ENCODE assay signal across 28 cellular contexts in genomic region chr21:38622827-38623209, GRCh38.
"Had no signal": no experiment of that assay in that cellular context is flagged by ENCODE, and none has a peak within 500 bp of the region (broad histone marks: within the 10 kb centered on the region; RNA-seq: fewer than 3 reads in every experiment).

No MANE protein-coding gene starts in this region.

- H3K4me1 Mint-ChIP-seq: memory B cell, natural killer cell, neural crest cell had no signal

- H3K4me3 Mint-ChIP-seq: memory B cell, natural killer cell, neural crest cell, type B pancreatic cell had no signal

- H3K4me1 ChIP-seq: foreskin keratinocyte, gastroesophageal sphincter, parathyroid adenoma, stomach had no signal

- H3K27me3 ChIP-seq: dorsolateral prefrontal cortex, foreskin keratinocyte, gastroesophageal sphincter, heart left ventricle, hepatocyte, stomach, thyroid gland had no signal

- H3K27ac Mint-ChIP-seq: memory B cell, natural killer cell, progenitor cell of endocrine pancreas, type B pancreatic cell had no signal

- H2AFZ ChIP-seq: hepatocyte, parathyroid adenoma had no signal

- H3K27ac ChIP-seq: dorsolateral prefrontal cortex, epithelial cell of prostate, foreskin keratinocyte, gastroesophageal sphincter, heart left ventricle, hepatocyte, parathyroid adenoma, stomach, thyroid gland had no signal

- H3K4me2 ChIP-seq: hepatocyte, smooth muscle cell had no signal

- FAIRE-seq: colon, kidney, urothelium cell line had no signal

- H3K9me3 Mint-ChIP-seq: memory B cell, natural killer cell, neural crest cell, type B pancreatic cell had no signal

- H3K9me3 ChIP-seq: gastroesophageal sphincter, heart left ventricle, stomach, thyroid gland had no signal

- DNase-seq: dorsolateral prefrontal cortex; effector CD4-positive, alpha-beta T cell; foreskin keratinocyte; heart left ventricle; kidney; natural killer cell; stimulated activated CD4-positive, alpha-beta T cell treated with anti-CD3 and anti-CD28 coated beads, Interleukin-12 subunit alpha, Interleukin-12 subunit beta, amount 100 ng/mL, for 4 hours; stimulated activated CD4-positive, alpha-beta T cell treated with anti-CD3 and anti-CD28 coated beads, Interleukin-1b, Interleukin-23, amount 100 ng/mL, for 48 hours; stimulated activated CD4-positive, alpha-beta T cell treated with anti-CD3 and anti-CD28 coated beads, Interleukin-4, amount 100 ng/mL, for 1 hour; stimulated activated CD8-positive, alpha-beta memory T cell treated with anti-CD3 and anti-CD28 coated beads, Interleukin-4, amount 100 ng/mL, for 48 hours; stimulated activated naive CD4-positive, alpha-beta T cell treated with Interleukin-2 at 50 U/mL for 16 hours; stomach; thyroid gland had no signal

- H3K9ac ChIP-seq: parathyroid adenoma had no signal

- ATAC-seq: esophagus mucosa, foreskin keratinocyte, gastroesophageal sphincter, left lobe of liver, sciatic nerve had no signal

- H3K36me3 Mint-ChIP-seq: memory B cell, natural killer cell, type B pancreatic cell had no signal

- H3K4me3 ChIP-seq: dorsolateral prefrontal cortex, gastroesophageal sphincter, heart left ventricle, hepatocyte, lung, smooth muscle cell, stomach, thyroid gland had no signal

- H3K36me3 ChIP-seq: gastroesophageal sphincter, heart left ventricle, stomach, thyroid gland had no signal
